34 cellular contexts compared by ENCODE assay signal in the genomic region with DNA sequence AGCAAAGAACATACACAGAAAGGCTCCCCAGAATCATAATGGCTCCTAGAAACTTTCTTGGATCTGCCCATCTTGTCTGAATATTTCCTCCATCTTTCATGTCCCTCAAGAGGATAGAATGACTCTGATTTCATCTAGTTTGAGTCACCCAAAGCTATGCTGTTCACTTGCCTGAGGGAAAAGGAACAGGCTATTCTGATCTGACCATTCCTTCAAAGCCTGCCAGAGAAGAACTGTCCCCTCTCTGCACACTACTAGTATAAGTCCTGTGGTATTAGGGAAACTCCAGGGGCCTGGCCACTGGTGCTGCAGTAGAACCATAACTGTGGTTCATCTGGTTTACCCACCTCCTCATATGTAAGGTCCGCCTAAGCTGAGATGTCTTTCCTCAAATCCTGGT. TPM values are rescaled to one million over a fixed set of nuclear protein-coding genes. Genes with fewer than 3 reads are reported as not detected.
"Had no signal": no experiment of that assay in that cellular context is flagged by ENCODE, and none has a peak within 500 bp of the region (broad histone marks: within the 10 kb centered on the region; RNA-seq: fewer than 3 reads in every experiment).

No MANE protein-coding gene starts in this region.

- H3K4me1 ChIP-seq: gastrocnemius medialis, left lung, parathyroid adenoma, right atrium auricular region, suprapubic skin, transverse colon, vagina had no signal

- H3K4me3 ChIP-seq: dorsolateral prefrontal cortex, gastrocnemius medialis, left lung, mucosa of descending colon, neural progenitor cell, right atrium auricular region, smooth muscle cell, suprapubic skin, transverse colon, vagina had no signal

- H3K36me3 Mint-ChIP-seq: mesothelial cell of epicardium, naive B cell, neural progenitor cell had no signal

- H3K79me2 ChIP-seq: parathyroid adenoma had no signal

- H3K9ac ChIP-seq: neural progenitor cell, parathyroid adenoma had no signal

- ATAC-seq: gastrocnemius medialis; left lung; mucosa of descending colon; sciatic nerve; stimulated activated naive CD8-positive, alpha-beta T cell treated with anti-CD3 and anti-CD28 coated beads, Interleukin-15, amount 100 ng/mL, for 72 hours had no signal

- H3K27ac Mint-ChIP-seq: mesothelial cell of epicardium; naive B cell; nephron; neural progenitor cell; progenitor cell of endocrine pancreas; stimulated activated naive CD8-positive, alpha-beta T cell treated with anti-CD3 and anti-CD28 coated beads, Interleukin-15, amount 100 ng/mL, for 72 hours had no signal

- H3K36me3 ChIP-seq: gastrocnemius medialis, left lung, neural progenitor cell, right atrium auricular region, suprapubic skin, transverse colon, vagina had no signal

- DNase-seq: dorsolateral prefrontal cortex; effector CD4-positive, alpha-beta T cell; foreskin fibroblast; gastrocnemius medialis; head of caudate nucleus; left lung; mesenchymal stem cell; mucosa of descending colon; naive B cell; stimulated activated CD4-positive, alpha-beta T cell treated with anti-CD3 and anti-CD28 coated beads, Interleukin-12 subunit alpha, Interleukin-12 subunit beta, amount 100 ng/mL, for 4 hours; stimulated activated CD4-positive, alpha-beta T cell treated with anti-CD3 and anti-CD28 coated beads, Interleukin-1b, Interleukin-23, amount 100 ng/mL, for 48 hours; stimulated activated CD4-positive, alpha-beta T cell treated with anti-CD3 and anti-CD28 coated beads, Interleukin-4, amount 100 ng/mL, for 1 hour; stimulated activated CD8-positive, alpha-beta memory T cell treated with anti-CD3 and anti-CD28 coated beads, Interleukin-4, amount 100 ng/mL, for 48 hours; stimulated activated naive CD4-positive, alpha-beta T cell; stimulated activated naive CD8-positive, alpha-beta T cell treated with anti-CD3 and anti-CD28 coated beads, Interleukin-15, amount 100 ng/mL, for 72 hours; transverse colon had no signal

- H3K9me3 Mint-ChIP-seq: mesothelial cell of epicardium, neural progenitor cell had no signal

- H3K4me1 Mint-ChIP-seq: mesothelial cell of epicardium; naive B cell; nephron; stimulated activated naive CD8-positive, alpha-beta T cell treated with anti-CD3 and anti-CD28 coated beads, Interleukin-15, amount 100 ng/mL, for 72 hours had no signal

- H2AFZ ChIP-seq: neural progenitor cell, parathyroid adenoma had no signal

- H3K9me3 ChIP-seq: gastrocnemius medialis, left lung, mucosa of descending colon, right atrium auricular region, suprapubic skin, transverse colon, vagina had no signal

- H3K27ac ChIP-seq: dorsolateral prefrontal cortex, gastrocnemius medialis, left lung, neural progenitor cell, parathyroid adenoma, right atrium auricular region, suprapubic skin, transverse colon, vagina had no signal

- H3K4me2 ChIP-seq: smooth muscle cell had no signal

- H3K4me3 Mint-ChIP-seq: mesothelial cell of epicardium; naive B cell; nephron; neural progenitor cell; stimulated activated naive CD8-positive, alpha-beta T cell treated with anti-CD3 and anti-CD28 coated beads, Interleukin-15, amount 100 ng/mL, for 72 hours had no signal

- H3K27me3 ChIP-seq: gastrocnemius medialis, left lung, right atrium auricular region, suprapubic skin, transverse colon, vagina had no signal

- H3K27me3 Mint-ChIP-seq: stimulated activated naive CD8-positive, alpha-beta T cell treated with anti-CD3 and anti-CD28 coated beads, Interleukin-15, amount 100 ng/mL, for 72 hours had no signal

RNA-seq across cellular contexts. Expression of gene PATE1, which starts 2.4 kb away (rescaled TPM):
- total RNA-seq: dorsolateral prefrontal cortex, gastrocnemius medialis, glomerular endothelial cell, left lung, lower leg skin, lung microvascular endothelial cell, mesothelial cell of epicardium, mucosa of descending colon, osteoblast, progenitor cell of endocrine pancreas, right atrium auricular region, sciatic nerve, smooth muscle cell, suprapubic skin, transverse colon, ureter, vagina had no signal
- polyA plus RNA-seq: esophagus, keratinocyte, smooth muscle cell had no signal

RNA-seq across cellular contexts. Expression of gene PATE2, which starts 34.9 kb away (rescaled TPM):
- total RNA-seq: gastrocnemius medialis, left lung, lower leg skin, progenitor cell of endocrine pancreas, right atrium auricular region, sciatic nerve, smooth muscle cell, suprapubic skin, transverse colon, vagina had no signal
- polyA plus RNA-seq: esophagus, keratinocyte had no signal

RNA-seq across cellular contexts. Expression of gene PATE3, which starts 44.2 kb away (rescaled TPM):
- total RNA-seq: dorsolateral prefrontal cortex, gastrocnemius medialis, glomerular endothelial cell, left lung, lower leg skin, lung microvascular endothelial cell, mesothelial cell of epicardium, mucosa of descending colon, osteoblast, progenitor cell of endocrine pancreas, right atrium auricular region, sciatic nerve, smooth muscle cell, suprapubic skin, transverse colon, ureter, vagina had no signal
- polyA plus RNA-seq: esophagus, keratinocyte, smooth muscle cell, thymus had no signal
